In genomic region chr2:157864857-157865450, GRCh38 we compare ENCODE assay signal across 18 cellular contexts. TPM values are rescaled to one million over a fixed set of nuclear protein-coding genes. Genes with fewer than 3 reads are reported as not detected.
A peak's percentile ranks its signal among the peaks of the same experiment; 100 is the strongest.
DNase-seq lines count a peak whose midpoint lies in the region; ATAC-seq and TF ChIP-seq lines count a peak whose summit lies in the region.
"Had no signal": no experiment of that assay in that cellular context is flagged by ENCODE, and none has a peak within 500 bp of the region (broad histone marks: within the 10 kb centered on the region; RNA-seq: fewer than 3 reads in every experiment).

No MANE protein-coding gene starts in this region.

- no peaks in the 10 kb centered on the region for H3K27me3 Mint-ChIP-seq in activated CD8-positive, alpha-beta memory T cell treated with anti-CD3 and anti-CD28 coated beads, Interleukin-2, amount 10 ng/mL, durations not matched to agents 7 days and 5 days
- H3K27me3 Mint-ChIP-seq in natural killer cell treated with Interleukin-12 subunit alpha and Interleukin-12 subunit beta and Interleukin-15 and Interleukin-18, amount 100 ng/mL, for 72 hours = peaks cover 0 to 2% of the 10 kb centered on the region in 2 donors
- H3K27me3 Mint-ChIP-seq in natural killer cell (ENCODE audit: low read depth in 2 of 2) (no peaks in the 10 kb centered on the region), osteocyte (ENCODE audit: unreplicated experiment) (no peaks in the 10 kb centered on the region)
- H3K27me3 Mint-ChIP-seq in activated T-helper 2 cell treated with anti-CD3 and anti-CD28 coated beads, Interferon-gamma antibody, Interleukin-2, Interleukin-4, amounts not matched to agents 10 μg/mL and 5 μg/mL and 100 μg/mL, durations not matched to agents 14 hours and 24 hours and 36 hours (ENCODE audit: low read depth) = no peaks in the 10 kb centered on the region

- ATAC-seq in activated CD8-positive, alpha-beta memory T cell treated with anti-CD3 and anti-CD28 coated beads, Interleukin-2, amount 10 ng/mL, durations not matched to agents 7 days and 5 days = peak; percentile 23
- ATAC-seq in natural killer cell treated with Interleukin-12 subunit alpha and Interleukin-12 subunit beta and Interleukin-15 and Interleukin-18, amount 100 ng/mL, for 72 hours = peak in 1 of 2 donors; percentile 74
- no peak for ATAC-seq in natural killer cell
- ATAC-seq in HG03097 (IDR thresholded peaks at IDR 0.05; ENCODE audit: low FRiP score, unreplicated experiment) = no peak
- ATAC-seq in GM18502 (IDR thresholded peaks at IDR 0.05; ENCODE audit: poor library complexity, unreplicated experiment) = no peak

- H3K9me3 Mint-ChIP-seq in activated CD8-positive, alpha-beta memory T cell treated with anti-CD3 and anti-CD28 coated beads, Interleukin-2, amount 10 ng/mL, durations not matched to agents 7 days and 5 days (ENCODE audit: low read depth) = no peaks in the 10 kb centered on the region
- no peaks in the 10 kb centered on the region for H3K9me3 Mint-ChIP-seq in natural killer cell treated with Interleukin-12 subunit alpha and Interleukin-12 subunit beta and Interleukin-15 and Interleukin-18, amount 100 ng/mL, for 72 hours
- H3K9me3 Mint-ChIP-seq in natural killer cell = no peaks in the 10 kb centered on the region
- no peaks in the 10 kb centered on the region for H3K9me3 Mint-ChIP-seq in activated T-helper 2 cell treated with anti-CD3 and anti-CD28 coated beads, Interferon-gamma antibody, Interleukin-2, Interleukin-4, amounts not matched to agents 10 μg/mL and 5 μg/mL and 100 μg/mL, durations not matched to agents 14 hours and 24 hours and 36 hours
- no peaks in the 10 kb centered on the region for H3K9me3 Mint-ChIP-seq in osteocyte (ENCODE audit: unreplicated experiment)

- H3K27ac Mint-ChIP-seq in activated CD8-positive, alpha-beta memory T cell treated with anti-CD3 and anti-CD28 coated beads, Interleukin-2, amount 10 ng/mL, durations not matched to agents 7 days and 5 days = peak overlapping the region; percentile 3
- H3K27ac Mint-ChIP-seq in natural killer cell treated with Interleukin-12 subunit alpha and Interleukin-12 subunit beta and Interleukin-15 and Interleukin-18, amount 100 ng/mL, for 72 hours = peak overlapping the region in 1 of 2 donors; percentile 55
- no peak overlapping the region for H3K27ac Mint-ChIP-seq in natural killer cell
- peak overlapping the region; percentile 75 for H3K27ac Mint-ChIP-seq in activated T-helper 2 cell treated with anti-CD3 and anti-CD28 coated beads, Interferon-gamma antibody, Interleukin-2, Interleukin-4, amounts not matched to agents 10 μg/mL and 5 μg/mL and 100 μg/mL, durations not matched to agents 14 hours and 24 hours and 36 hours
- peak overlapping the region; percentile 2 for H3K27ac Mint-ChIP-seq in osteocyte (ENCODE audit: unreplicated experiment)

- intact Hi-C loops in natural killer cell (cut with micrococcal nuclease) = no loop called here
- intact Hi-C loops in activated T-helper 2 cell treated with anti-CD3 and anti-CD28 coated beads, Interferon-gamma antibody, Interleukin-2, Interleukin-4, amounts not matched to agents 10 μg/mL and 5 μg/mL and 100 μg/mL, durations not matched to agents 14 hours and 24 hours and 36 hours (cut with micrococcal nuclease) = loop anchor here (1.0 kb wide), 2 partner anchors 8 to 34 kb away; no protein-coding TSS in a partner anchor

- TF ChIP-seq CTCF in natural killer cell (IDR thresholded peaks at IDR 0.05) (no peak), osteocyte (IDR thresholded peaks at IDR 0.05) (no peak)

- H3K4me1 Mint-ChIP-seq in activated CD8-positive, alpha-beta memory T cell treated with anti-CD3 and anti-CD28 coated beads, Interleukin-2, amount 10 ng/mL, durations not matched to agents 7 days and 5 days = peaks cover 35% of the 10 kb centered on the region
- H3K4me1 Mint-ChIP-seq in natural killer cell treated with Interleukin-12 subunit alpha and Interleukin-12 subunit beta and Interleukin-15 and Interleukin-18, amount 100 ng/mL, for 72 hours (ENCODE audit: low read depth in 2 of 2) = peaks cover 2 to 26% of the 10 kb centered on the region in 2 donors
- no peaks in the 10 kb centered on the region for H3K4me1 Mint-ChIP-seq in natural killer cell
- H3K4me1 Mint-ChIP-seq in activated T-helper 2 cell treated with anti-CD3 and anti-CD28 coated beads, Interferon-gamma antibody, Interleukin-2, Interleukin-4, amounts not matched to agents 10 μg/mL and 5 μg/mL and 100 μg/mL, durations not matched to agents 14 hours and 24 hours and 36 hours (ENCODE audit: low read depth) = peaks cover 37% of the 10 kb centered on the region
- H3K4me1 Mint-ChIP-seq in osteocyte (ENCODE audit: unreplicated experiment) = peaks cover 49% of the 10 kb centered on the region

- no peak for DNase-seq in activated CD8-positive, alpha-beta memory T cell treated with anti-CD3 and anti-CD28 coated beads, Interleukin-2, amount 10 ng/mL, durations not matched to agents 7 days and 5 days
- no peak for DNase-seq in activated CD8-positive, alpha-beta memory T cell treated with anti-CD3 and anti-CD28 coated beads, Interleukin-2, amount 50 U/mL, for 4 hours
- DNase-seq in natural killer cell treated with Interleukin-12 subunit alpha and Interleukin-12 subunit beta and Interleukin-15 and Interleukin-18, amount 100 ng/mL, for 72 hours (ENCODE audit: low spot score) = no peak
- no peak for DNase-seq in natural killer cell
- DNase-seq in activated T-helper 2 cell treated with anti-CD3 and anti-CD28 coated beads, Interferon-gamma antibody, Interleukin-2, Interleukin-4, amounts not matched to agents 10 μg/mL and 5 μg/mL and 100 μg/mL, durations not matched to agents 14 hours and 24 hours and 36 hours (ENCODE audit: low spot score) = no peak
- no peak for DNase-seq in osteocyte (ENCODE audit: extremely low spot score, unreplicated experiment)
- DNase-seq: EL; GF-D8; IMR-90; NCI-H1105; NCI-H146; NCI-H2029; NCI-H2227 treated with DMSO at 0.1 percent for 48 hours; NCI-H524; NCI-H774; NK-92 treated with Interleukin-12 subunit alpha and Interleukin-12 subunit beta, amount 100 ng/mL, for 24 hours had no signal

- CTCF ChIA-PET in activated CD8-positive, alpha-beta memory T cell treated with anti-CD3 and anti-CD28 coated beads, Interleukin-2, amount 10 ng/mL, durations not matched to agents 7 days and 5 days (lab: Charles Lee) = interaction anchor here (0.9 to 3.2 kb wide), 4 partner anchors 9 to 12 kb away, joined by 3 to 10 read pairs (median 4); partner anchors contain the start of gene ACVR1

- H3K36me3 Mint-ChIP-seq in activated CD8-positive, alpha-beta memory T cell treated with anti-CD3 and anti-CD28 coated beads, Interleukin-2, amount 10 ng/mL, durations not matched to agents 7 days and 5 days = peaks cover 7% of the 10 kb centered on the region
- H3K36me3 Mint-ChIP-seq in natural killer cell treated with Interleukin-12 subunit alpha and Interleukin-12 subunit beta and Interleukin-15 and Interleukin-18, amount 100 ng/mL, for 72 hours = no peaks in the 10 kb centered on the region
- H3K36me3 Mint-ChIP-seq in natural killer cell = no peaks in the 10 kb centered on the region
- H3K36me3 Mint-ChIP-seq in activated T-helper 2 cell treated with anti-CD3 and anti-CD28 coated beads, Interferon-gamma antibody, Interleukin-2, Interleukin-4, amounts not matched to agents 10 μg/mL and 5 μg/mL and 100 μg/mL, durations not matched to agents 14 hours and 24 hours and 36 hours (ENCODE audit: low read depth) = peaks cover 32% of the 10 kb centered on the region
- H3K36me3 Mint-ChIP-seq in osteocyte (ENCODE audit: unreplicated experiment) = no peaks in the 10 kb centered on the region

- H3K4me3 Mint-ChIP-seq in activated CD8-positive, alpha-beta memory T cell treated with anti-CD3 and anti-CD28 coated beads, Interleukin-2, amount 10 ng/mL, durations not matched to agents 7 days and 5 days = no peak overlapping the region
- H3K4me3 Mint-ChIP-seq in natural killer cell treated with Interleukin-12 subunit alpha and Interleukin-12 subunit beta and Interleukin-15 and Interleukin-18, amount 100 ng/mL, for 72 hours = peak overlapping the region; percentile 33
- no peak overlapping the region for H3K4me3 Mint-ChIP-seq in natural killer cell
- H3K4me3 Mint-ChIP-seq in activated T-helper 2 cell treated with anti-CD3 and anti-CD28 coated beads, Interferon-gamma antibody, Interleukin-2, Interleukin-4, amounts not matched to agents 10 μg/mL and 5 μg/mL and 100 μg/mL, durations not matched to agents 14 hours and 24 hours and 36 hours (ENCODE audit: low read depth) = peak overlapping the region; percentile 27
- H3K4me3 Mint-ChIP-seq in osteocyte (ENCODE audit: unreplicated experiment) = no peak overlapping the region

RNA-seq across cellular contexts. Expression of gene ACVR1, which starts 11.2 kb away (rescaled TPM):
- total RNA-seq in activated CD8-positive, alpha-beta memory T cell treated with anti-CD3 and anti-CD28 coated beads, Interleukin-2, amount 10 ng/mL, durations not matched to agents 7 days and 5 days = 10 to 100 TPM; 18.7 to 19.4 TPM
- total RNA-seq in natural killer cell treated with Interleukin-12 subunit alpha and Interleukin-12 subunit beta and Interleukin-15 and Interleukin-18, amount 100 ng/mL, for 72 hours = 10 to 100 TPM in 1 of 2 donors, 1 to 10 TPM in 1; 5.7 to 14.3 TPM
- total RNA-seq in natural killer cell (1 to 10 TPM; 3.3 to 6.9 (median 6.1) TPM), osteocyte (59.5 and 66.6 TPM in 2 replicates)
- 26.7 and 27.1 TPM in 2 replicates for total RNA-seq in activated T-helper 2 cell treated with anti-CD3 and anti-CD28 coated beads, Interferon-gamma antibody, Interleukin-2, Interleukin-4, amounts not matched to agents 10 μg/mL and 5 μg/mL and 100 μg/mL, durations not matched to agents 14 hours and 24 hours and 36 hours

Comparison
In these comparisons a context has a peak if more than half of its experiments do, and no peak if none do; other contexts are left out.
1. H3K4me3 Mint-ChIP-seq: peak in natural killer cell treated with Interleukin-12 subunit alpha and Interleukin-12 subunit beta and Interleukin-15 and Interleukin-18, amount 100 ng/mL, for 72 hours (single experiment) and activated T-helper 2 cell treated with anti-CD3 and anti-CD28 coated beads, Interferon-gamma antibody, Interleukin-2, Interleukin-4, amounts not matched to agents 10 μg/mL and 5 μg/mL and 100 μg/mL, durations not matched to agents 14 hours and 24 hours and 36 hours (single experiment); none in activated CD8-positive, alpha-beta memory T cell treated with anti-CD3 and anti-CD28 coated beads, Interleukin-2, amount 10 ng/mL, durations not matched to agents 7 days and 5 days (single experiment), natural killer cell (single experiment) and osteocyte (single experiment).
2. H3K27ac Mint-ChIP-seq: peak in activated CD8-positive, alpha-beta memory T cell treated with anti-CD3 and anti-CD28 coated beads, Interleukin-2, amount 10 ng/mL, durations not matched to agents 7 days and 5 days (single experiment), activated T-helper 2 cell treated with anti-CD3 and anti-CD28 coated beads, Interferon-gamma antibody, Interleukin-2, Interleukin-4, amounts not matched to agents 10 μg/mL and 5 μg/mL and 100 μg/mL, durations not matched to agents 14 hours and 24 hours and 36 hours (single experiment) and osteocyte (single experiment); none in natural killer cell (0 of 2).